14 cellular contexts compared by ENCODE assay signal in the genomic region with DNA sequence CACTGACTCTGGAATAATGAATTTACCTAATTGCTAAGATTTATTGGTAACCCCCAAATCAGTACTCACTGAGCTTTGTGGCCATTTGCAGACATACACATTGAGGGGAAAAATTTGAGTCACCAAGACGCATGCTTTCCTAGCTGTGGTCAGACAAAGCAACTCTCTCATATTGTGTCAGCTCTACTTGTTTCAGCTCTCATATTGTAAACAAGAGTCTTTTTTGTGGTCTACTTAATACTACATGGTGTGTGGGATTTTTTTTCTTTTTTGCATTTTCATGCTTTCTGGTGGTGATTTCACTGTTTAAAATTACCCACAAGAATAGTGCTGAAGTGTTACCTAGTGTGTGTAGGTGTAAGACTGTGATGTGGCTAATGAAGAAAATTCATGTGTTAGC.
A peak's percentile ranks its signal among the peaks of the same experiment; 100 is the strongest.
DNase-seq lines count a peak whose midpoint lies in the region; ATAC-seq and TF ChIP-seq lines count a peak whose summit lies in the region.
"Had no signal": no experiment of that assay in that cellular context is flagged by ENCODE, and none has a peak within 500 bp of the region (broad histone marks: within the 10 kb centered on the region; RNA-seq: fewer than 3 reads in every experiment).

No MANE protein-coding gene starts in this region.

- H3K4me3 ChIP-seq in H7 (ENCODE audit: insufficient read depth, low read depth, low read length) (no peak overlapping the region), brain microvascular endothelial cell (ENCODE audit: low read depth, low read length) (no peak overlapping the region)
- H3K4me3 ChIP-seq: dorsolateral prefrontal cortex had no signal

- peak; percentile 14 for DNase-seq in GM10266 (ENCODE audit: extremely low spot score)
- no peak for DNase-seq in DMS114 treated with DMSO at 0.1 percent for 48 hours (lab: John Stamatoyannopoulos, UW; ENCODE audit: unreplicated experiment)
- no peak for DNase-seq in H7
- DNase-seq in brain microvascular endothelial cell = no peak
- DNase-seq in mesenteric fat pad (ENCODE audit: low spot score) = no peak
- DNase-seq: activated CD4-positive, alpha-beta T cell treated with anti-CD3 and anti-CD28 coated beads, Interleukin-2, amount 50 U/mL, for 1 hour; activated naive CD4-positive, alpha-beta T cell treated with anti-CD3 and anti-CD28 coated beads for 36 hours; dorsolateral prefrontal cortex; foreskin fibroblast; stimulated activated CD8-positive, alpha-beta memory T cell treated with anti-CD3 and anti-CD28 coated beads, Interleukin-4, amount 100 ng/mL, for 48 hours had no signal

- in situ Hi-C loops in brain microvascular endothelial cell (cut with HindIII; ENCODE audit: low pct_ligation_motif_present, low sequenced_read_pairs) = no loop called here

- no peak for TF ChIP-seq CTCF in GM10266 (IDR thresholded peaks at IDR 0.05; ENCODE audit: control insufficient read depth, insufficient read depth, low read depth, missing control alignments)
- no peak for TF ChIP-seq CTCF in brain microvascular endothelial cell (IDR thresholded peaks at IDR 0.05; ENCODE audit: low read depth, low read length, missing control alignments)

- H3K27ac ChIP-seq in brain microvascular endothelial cell = no peak overlapping the region
- H3K27ac ChIP-seq: dorsolateral prefrontal cortex, neutrophil had no signal

- H3K36me3 ChIP-seq in H7 (replicated peaks; ENCODE audit: control insufficient read depth, insufficient read depth, low read length) = no peaks in the 10 kb centered on the region
- H3K36me3 ChIP-seq in brain microvascular endothelial cell (replicated peaks) = no peaks in the 10 kb centered on the region
- H3K36me3 ChIP-seq: neutrophil had no signal

- ATAC-seq in GM19397 (IDR thresholded peaks at IDR 0.05; ENCODE audit: unreplicated experiment) (peak; percentile 90), HG02763 (IDR thresholded peaks at IDR 0.05; ENCODE audit: unreplicated experiment) (peak; percentile 95), HG03432 (IDR thresholded peaks at IDR 0.05; ENCODE audit: unreplicated experiment) (peak; percentile 99)

- H3K27me3 ChIP-seq in H7 (ENCODE audit: control insufficient read depth, insufficient read depth, low read length) = no peaks in the 10 kb centered on the region
- H3K27me3 ChIP-seq in brain microvascular endothelial cell (replicated peaks) = no peaks in the 10 kb centered on the region
- H3K27me3 ChIP-seq: neutrophil had no signal
